ENCODE assay signal across 8 cellular contexts in the genomic region with DNA sequence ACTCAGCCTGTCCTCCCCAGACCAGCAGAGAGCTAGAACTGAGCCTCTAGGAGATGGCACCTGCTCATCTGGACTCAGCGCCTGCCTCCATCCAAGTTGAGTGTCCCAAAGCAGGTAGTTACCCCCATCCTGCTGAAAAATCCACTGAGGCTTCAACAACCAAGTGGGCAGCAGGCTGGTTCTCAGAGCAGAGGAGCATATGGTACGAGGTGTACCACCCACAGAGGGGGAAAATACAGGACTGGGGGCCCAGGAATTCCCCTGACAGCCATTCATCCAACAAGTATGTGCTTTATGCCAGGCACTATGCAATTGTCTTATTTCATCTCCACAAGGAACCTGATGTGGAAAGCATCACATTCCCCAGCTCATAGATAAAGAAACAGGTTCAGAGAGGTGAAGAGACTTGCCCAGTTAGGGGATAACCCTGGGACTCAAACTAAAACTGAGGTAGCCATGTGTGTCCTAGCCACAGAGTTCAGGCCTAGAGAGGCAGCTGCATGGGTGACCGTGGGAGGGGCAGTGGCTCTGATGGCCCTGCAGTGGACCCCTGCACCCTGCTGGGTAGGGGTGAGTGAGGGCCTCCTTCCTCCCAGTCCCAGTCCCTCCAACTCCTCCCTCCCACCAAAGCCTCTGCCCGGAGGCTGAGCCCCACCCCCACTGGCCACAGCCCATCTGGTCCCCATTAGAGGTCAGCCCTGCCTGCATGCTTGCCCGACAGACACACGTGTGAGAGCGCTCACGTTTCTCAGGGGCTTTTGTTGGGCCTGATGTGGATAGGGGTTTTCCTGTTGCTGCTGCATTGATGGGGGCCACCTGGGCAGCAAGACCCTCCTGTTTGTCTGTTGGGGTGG. TPM values are rescaled to one million over a fixed set of nuclear protein-coding genes. Genes with fewer than 3 reads are reported as not detected.
DNase-seq lines count a peak whose midpoint lies in the region; ATAC-seq, FAIRE-seq and TF ChIP-seq lines count a peak whose summit lies in the region.

No MANE protein-coding gene starts in this region.

- peak; percentile 37 to 48; a peak in 3 of 4 replicates for TF ChIP-seq EP300 in SK-N-SH (IDR thresholded peaks at IDR 0.05; ENCODE audit: borderline replicate concordance in 1 of 2, low read depth in 1 of 2, low read length in 1 of 2)

- no peak for TF ChIP-seq CTCF in HFF-Myc (IDR thresholded peaks at IDR 0.05; ENCODE audit: low read depth, low read length, missing control alignments)
- no peak for TF ChIP-seq CTCF in SK-N-SH (IDR thresholded peaks at IDR 0.05)
- TF ChIP-seq CTCF in osteoblast (IDR thresholded peaks at IDR 0.05; ENCODE audit: extremely low read depth, low read depth, low read length): no peak

- TF ChIP-seq RAD21 in SK-N-SH (IDR thresholded peaks at IDR 0.05; ENCODE audit: low read length): no peak

- H3F3A ChIP-seq in SK-N-SH (replicated peaks; ENCODE audit: insufficient read depth): peaks cover 8% of the 10 kb centered on the region

- peak overlapping the region; percentile 66 to 91 for H3K27ac ChIP-seq in SK-N-SH (ENCODE audit: low read depth in 2 of 2, low read length in 1 of 2)
- H3K27ac ChIP-seq in osteoblast (ENCODE audit: low read depth, low read length): peak overlapping the region; percentile 71

- peaks cover 6 to 29% of the 10 kb centered on the region in 2 experiments for H3K36me3 ChIP-seq in SK-N-SH (replicated peaks in 1 of 2; ENCODE audit: control insufficient read depth in 1 of 2, insufficient read depth in 2 of 2, low read length in 1 of 2)
- H3K36me3 ChIP-seq in osteoblast (ENCODE audit: insufficient read depth, low read length): peaks cover 86% of the 10 kb centered on the region

- no peak overlapping the region for H3K4me3 ChIP-seq in HFF-Myc (replicated peaks; ENCODE audit: low read depth, low read length)
- H3K4me3 ChIP-seq in SK-N-SH (ENCODE audit: low read depth in 2 of 2, low read length in 1 of 2): no peak overlapping the region
- H3K4me3 ChIP-seq in osteoblast (ENCODE audit: insufficient read depth, low read length): no peak overlapping the region

- H3K27me3 ChIP-seq in SK-N-SH (ENCODE audit: insufficient read depth) (no peaks in the 10 kb centered on the region), osteoblast (ENCODE audit: insufficient read depth, low read length) (no peaks in the 10 kb centered on the region)

- H2AFZ ChIP-seq in SK-N-SH (ENCODE audit: low read depth) (no peak overlapping the region), osteoblast (ENCODE audit: low read length) (no peak overlapping the region)

- H3K9me2 ChIP-seq in SK-N-SH: no peaks in the 10 kb centered on the region

- DNase-seq in GM18507 (ENCODE audit: extremely low spot score, insufficient read length, low read depth): no peak
- DNase-seq in HFF-Myc (ENCODE audit: extremely low read depth, low read depth): peak; percentile 90
- DNase-seq in SK-N-SH: peak; percentile 87
- peak; percentile 92 for DNase-seq in osteoblast (ENCODE audit: insufficient read length, low spot score, missing footprints)
- DNase-seq in nucleus accumbens (lab: John Stamatoyannopoulos, UW): no peak
- DNase-seq in 8988T: no peak
- DNase-seq in activated CD4-positive, alpha-beta T cell treated with anti-CD3 and anti-CD28 coated beads for 4 hours: no peak

- peak overlapping the region; percentile 42; the same call in 1 of the 2 replicates for H3K4me2 ChIP-seq in SK-N-SH
- no peak overlapping the region for H3K4me2 ChIP-seq in osteoblast (ENCODE audit: insufficient read depth, low read length)

- no peaks in the 10 kb centered on the region for H3K79me2 ChIP-seq in SK-N-SH (ENCODE audit: insufficient read depth)
- peaks cover 39% of the 10 kb centered on the region for H3K79me2 ChIP-seq in osteoblast (ENCODE audit: insufficient read depth, low read length)

- H3K9ac ChIP-seq in SK-N-SH: 0 out of 2 replicates have a peak overlapping the region, but pooled peaks have one; percentile 20

- CTCF ChIA-PET in SK-N-SH (lab: Yijun Ruan, JAX): interaction anchor here (0.8 to 3.3 kb wide), 4 partner anchors 11 to 142 kb away, joined by 3 to 16 read pairs (median 5); no protein-coding TSS in a partner anchor

- no peak for ATAC-seq in GM19395 (IDR thresholded peaks at IDR 0.05; ENCODE audit: unreplicated experiment)

- H3K4me1 ChIP-seq in SK-N-SH (ENCODE audit: control insufficient read depth in 1 of 2, insufficient read depth in 2 of 2, low read depth in 1 of 2, low read length in 1 of 2) (peaks cover 34 to 65% of the 10 kb centered on the region in 2 experiments), osteoblast (ENCODE audit: insufficient read depth, low read length) (peaks cover 35% of the 10 kb centered on the region)

- FAIRE-seq in GM18507 (lab: Jason Lieb, UNC): peak; percentile 66

- POLR2A ChIA-PET in SK-N-SH (lab: Yijun Ruan, JAX): interaction anchor here (0.7 to 1.8 kb wide), 3 partner anchors 10 to 221 kb away, joined by 3 to 10 read pairs (median 3); a partner anchor contains a TSS

- H3K9me3 ChIP-seq in SK-N-SH: no peaks in the 10 kb centered on the region
- H3K9me3 ChIP-seq in osteoblast (ENCODE audit: low read depth, low read length): no peaks in the 10 kb centered on the region

- H4K20me1 ChIP-seq in SK-N-SH (ENCODE audit: insufficient read depth): no peaks in the 10 kb centered on the region
- H4K20me1 ChIP-seq in osteoblast (ENCODE audit: insufficient read depth, low read length): peaks cover 62% of the 10 kb centered on the region

- 22% methylated on average over 5 of the region's 8 CpGs for WGBS in SK-N-SH (ENCODE audit: low lambda C conversion rate)

TF ChIP-seq in SK-N-SH, 30 proteins besides CTCF, POLR2A, EP300 and RAD21:
- TF ChIP-seq MXI1 (IDR thresholded peaks at IDR 0.05; ENCODE audit: low read depth, low read length): peak; percentile 96
- peak; percentile 73; the same call in 1 of the 2 replicates for TF ChIP-seq SIN3A (IDR thresholded peaks at IDR 0.05; ENCODE audit: borderline replicate concordance, low read depth, low read length)
- TF ChIP-seq RCOR1 (IDR thresholded peaks at IDR 0.05; ENCODE audit: low read length): peak; percentile 43; the same call in 1 of the 2 replicates
- peak; percentile 95 for TF ChIP-seq TCF12 (IDR thresholded peaks at IDR 0.05)
- TF ChIP-seq, protein P1, sequence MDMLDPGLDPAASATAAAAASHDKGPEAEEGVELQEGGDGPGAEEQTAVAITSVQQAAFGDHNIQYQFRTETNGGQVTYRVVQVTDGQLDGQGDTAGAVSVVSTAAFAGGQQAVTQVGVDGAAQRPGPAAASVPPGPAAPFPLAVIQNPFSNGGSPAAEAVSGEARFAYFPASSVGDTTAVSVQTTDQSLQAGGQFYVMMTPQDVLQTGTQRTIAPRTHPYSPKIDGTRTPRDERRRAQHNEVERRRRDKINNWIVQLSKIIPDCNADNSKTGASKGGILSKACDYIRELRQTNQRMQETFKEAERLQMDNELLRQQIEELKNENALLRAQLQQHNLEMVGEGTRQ (IDR thresholded peaks at IDR 0.05; ENCODE audit: borderline replicate concordance, low read depth, low read length): no peak
- TF ChIP-seq, protein P2, sequence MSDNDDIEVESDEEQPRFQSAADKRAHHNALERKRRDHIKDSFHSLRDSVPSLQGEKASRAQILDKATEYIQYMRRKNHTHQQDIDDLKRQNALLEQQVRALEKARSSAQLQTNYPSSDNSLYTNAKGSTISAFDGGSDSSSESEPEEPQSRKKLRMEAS (IDR thresholded peaks at IDR 0.05; ENCODE audit: low read depth): peak; percentile 95
- TF ChIP-seq EZH2phosphoT487 (IDR thresholded peaks at IDR 0.05; ENCODE audit: borderline replicate concordance, low read depth): no peak
- TF ChIP-seq RFX5 (IDR thresholded peaks at IDR 0.05; ENCODE audit: low read length): no peak
- no peak for TF ChIP-seq TAF1 (IDR thresholded peaks at IDR 0.05; ENCODE audit: borderline replicate concordance, low read depth, low read length)
- TF ChIP-seq TEAD4 (IDR thresholded peaks at IDR 0.05; ENCODE audit: borderline replicate concordance, insufficient read depth): peak; percentile 24; the same call in 1 of the 2 replicates
- 0 out of 2 replicates have a peak, but pooled peaks have one; percentile 35 for TF ChIP-seq POLR2AphosphoS5 (IDR thresholded peaks at IDR 0.05; ENCODE audit: low read depth, low read length)
- peak; percentile 51 for TF ChIP-seq FOSL2 (IDR thresholded peaks at IDR 0.05; ENCODE audit: borderline replicate concordance, low read depth)
- TF ChIP-seq YY1 (IDR thresholded peaks at IDR 0.05; ENCODE audit: low read depth): no peak
- peak; percentile 94 for TF ChIP-seq CHD2 (IDR thresholded peaks at IDR 0.05; ENCODE audit: low read length, partially characterized antibody)
- TF ChIP-seq, protein P3, sequence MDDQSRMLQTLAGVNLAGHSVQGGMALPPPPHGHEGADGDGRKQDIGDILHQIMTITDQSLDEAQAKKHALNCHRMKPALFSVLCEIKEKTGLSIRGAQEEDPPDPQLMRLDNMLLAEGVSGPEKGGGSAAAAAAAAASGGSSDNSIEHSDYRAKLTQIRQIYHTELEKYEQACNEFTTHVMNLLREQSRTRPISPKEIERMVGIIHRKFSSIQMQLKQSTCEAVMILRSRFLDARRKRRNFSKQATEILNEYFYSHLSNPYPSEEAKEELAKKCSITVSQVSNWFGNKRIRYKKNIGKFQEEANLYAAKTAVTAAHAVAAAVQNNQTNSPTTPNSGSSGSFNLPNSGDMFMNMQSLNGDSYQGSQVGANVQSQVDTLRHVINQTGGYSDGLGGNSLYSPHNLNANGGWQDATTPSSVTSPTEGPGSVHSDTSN (IDR thresholded peaks at IDR 0.05): peak; percentile 47; the same call in 1 of the 2 replicates
- peak; percentile 23; the same call in 1 of the 2 replicates for TF ChIP-seq RXRA (IDR thresholded peaks at IDR 0.05; ENCODE audit: borderline replicate concordance, low read depth)
- 0 out of 2 replicates have a peak, but pooled peaks have one; percentile 21 for TF ChIP-seq FOXJ3 (CRISPR knock-in tag; IDR thresholded peaks at IDR 0.05)

RNA-seq across cellular contexts. Expression of a gene that starts 11.4 kb away (rescaled TPM):
- polyA plus RNA-seq in SK-N-SH (2012; rRNA removed): 45.1 and 57.1 TPM in 2 replicates
- polyA plus RNA-seq in SK-N-SH (2012; cell fraction: cytosol; rRNA removed): 21.9 and 44.4 TPM in 2 replicates
- 118 and 143 TPM in 2 replicates for polyA plus RNA-seq in SK-N-SH (2012; cell fraction: nucleus; rRNA removed)
- 47.7 and 67.7 TPM in 2 replicates for total RNA-seq in osteoblast

RNA-seq across cellular contexts. Expression of a gene that starts 25.3 kb away (rescaled TPM):
- 3.3 and 3.8 TPM in 2 replicates for polyA plus RNA-seq in SK-N-SH (2012; rRNA removed)
- 2.3 and 2.5 TPM in 2 replicates for polyA plus RNA-seq in SK-N-SH (2012; cell fraction: cytosol; rRNA removed)
- 6.5 and 9.9 TPM in 2 replicates for polyA plus RNA-seq in SK-N-SH (2012; cell fraction: nucleus; rRNA removed)
- 2.9 and 3.8 TPM in 2 replicates for total RNA-seq in osteoblast

RNA-seq across cellular contexts. Expression of a gene that starts 41.3 kb away (rescaled TPM):
- 67.2 and 73.5 TPM in 2 replicates for polyA plus RNA-seq in SK-N-SH (2012; rRNA removed)
- 48.5 and 58.5 TPM in 2 replicates for polyA plus RNA-seq in SK-N-SH (2012; cell fraction: cytosol; rRNA removed)
- polyA plus RNA-seq in SK-N-SH (2012; cell fraction: nucleus; rRNA removed): 71.2 and 94.8 TPM in 2 replicates
- 155 and 186 TPM in 2 replicates for total RNA-seq in osteoblast

Comparison
In these comparisons a context has a peak if more than half of its experiments do, and no peak if none do; other contexts are left out.
1. DNase-seq: peak in HFF-Myc (single experiment), SK-N-SH (single experiment) and osteoblast (single experiment); none in GM18507 (single experiment), nucleus accumbens (0 of 56), 8988T (single experiment) and activated CD4-positive, alpha-beta T cell treated with anti-CD3 and anti-CD28 coated beads for 4 hours (0 of 2).